ENCODE assay signal across 1 cellular context in genomic region chr12:69484428-69484827, GRCh38.
TF ChIP-seq lines count a peak whose summit lies in the region.

No MANE protein-coding gene starts in this region.

TF ChIP-seq in WTC11, 78 proteins besides CTCF, POLR2A, EP300 and RAD21 (continued from another document):
- TF ChIP-seq ARID4B (CRISPR knock-in tag; IDR thresholded peaks at IDR 0.05; ENCODE audit: borderline replicate concordance) (no peak), ATF6 (CRISPR knock-in tag; IDR thresholded peaks at IDR 0.05) (no peak), PRRX2 (CRISPR knock-in tag; IDR thresholded peaks at IDR 0.05) (no peak), ESRRA (CRISPR knock-in tag; IDR thresholded peaks at IDR 0.05; ENCODE audit: borderline replicate concordance) (no peak), ZNF232 (CRISPR knock-in tag; IDR thresholded peaks at IDR 0.05) (no peak), ZNF263 (CRISPR knock-in tag; IDR thresholded peaks at IDR 0.05; ENCODE audit: low read depth) (no peak), JUN (CRISPR knock-in tag; IDR thresholded peaks at IDR 0.05) (no peak), NR2C2 (CRISPR knock-in tag; IDR thresholded peaks at IDR 0.05) (no peak), USF1 (CRISPR knock-in tag; IDR thresholded peaks at IDR 0.05) (no peak), NR3C1 (CRISPR knock-in tag; conservative IDR thresholded peaks at IDR 0.05; ENCODE audit: low read depth) (no peak), STAT6 (CRISPR knock-in tag; conservative IDR thresholded peaks at IDR 0.05; ENCODE audit: low read depth) (no peak), ZNF423 (CRISPR knock-in tag; IDR thresholded peaks at IDR 0.05) (no peak)
TF ChIP-seq in WTC11: peak in this region for 0.
